In genomic region chr19:58513213-58513693, GRCh38 we compare ENCODE assay signal across 9 cellular contexts. TPM values are rescaled to one million over a fixed set of nuclear protein-coding genes. Genes with fewer than 3 reads are reported as not detected.
A peak's percentile ranks its signal among the peaks of the same experiment; 100 is the strongest.
DNase-seq lines count a peak whose midpoint lies in the region; ATAC-seq lines count a peak whose summit lies in the region.
"Had no signal": no experiment of that assay in that cellular context is flagged by ENCODE, and none has a peak within 500 bp of the region (broad histone marks: within the 10 kb centered on the region; RNA-seq: fewer than 3 reads in every experiment).

No MANE protein-coding gene starts in this region.

- H3K27me3 ChIP-seq in BLaER1 treated with 17β-estradiol and CSF1 and Interleukin-3, amounts not matched to agents 10 nM and 100 nM, result no peaks in the 10 kb centered on the region
- H3K27me3 ChIP-seq in HUES48 (ENCODE audit: control insufficient read depth, insufficient read depth, low read length), result no peaks in the 10 kb centered on the region
- H3K27me3 ChIP-seq in neuronal stem cell (ENCODE audit: control insufficient read depth in 3 of 3, insufficient read depth in 3 of 3, low read depth in 1 of 3, low read length in 3 of 3), result no peaks in the 10 kb centered on the region

- no peak overlapping the region for H3K27ac Mint-ChIP-seq in central memory CD8-positive, alpha-beta T cell (ENCODE audit: low read depth)

- peaks cover 9% of the 10 kb centered on the region for H3K36me3 Mint-ChIP-seq in central memory CD8-positive, alpha-beta T cell (ENCODE audit: insufficient read depth)

- 0 out of 20 replicates have a peak overlapping the region, but pooled peaks of 2 of the 10 experiments have one; percentile 50 to 56 for H3K4me3 ChIP-seq in BLaER1 treated with 17β-estradiol and CSF1 and Interleukin-3, amounts not matched to agents 10 nM and 100 nM
- H3K4me3 ChIP-seq in HUES48 (ENCODE audit: low read depth, low read length) (no peak overlapping the region), neuronal stem cell (ENCODE audit: low read length in 2 of 2) (no peak overlapping the region)

- H3K9ac ChIP-seq in BLaER1 treated with 17β-estradiol and CSF1 and Interleukin-3, amounts not matched to agents 10 nM and 100 nM, result peak overlapping the region; percentile 45 to 82 (median 71); a peak in 19 of 22 replicates
- H3K9ac ChIP-seq in HUES48 (ENCODE audit: low read depth, low read length) (no peak overlapping the region), neuronal stem cell (ENCODE audit: low read depth, low read length, poor library complexity) (no peak overlapping the region)

- H4K20me1 ChIP-seq in BLaER1 treated with 17β-estradiol and CSF1 and Interleukin-3, amounts not matched to agents 10 nM and 100 nM, result peaks cover 3 to 43% (median 23%) of the 10 kb centered on the region in 11 experiments; a peak in 15 of 22 replicates

- H3K4ac ChIP-seq in neuronal stem cell (ENCODE audit: low read length), result no peak overlapping the region

- peak overlapping the region; percentile 75 for H3K4me3 Mint-ChIP-seq in central memory CD8-positive, alpha-beta T cell

- H2AFZ ChIP-seq in neuronal stem cell (ENCODE audit: low read length), result no peak overlapping the region

- H2BK15ac ChIP-seq in neuronal stem cell (ENCODE audit: low read length), result no peak overlapping the region

- peaks cover 13% of the 10 kb centered on the region for H3K79me1 ChIP-seq in neuronal stem cell (ENCODE audit: low read depth, low read length)

- H3K27me3 Mint-ChIP-seq in central memory CD8-positive, alpha-beta T cell, result no peaks in the 10 kb centered on the region

- H2BK5ac ChIP-seq in neuronal stem cell (ENCODE audit: low read length), result no peak overlapping the region

- no peak overlapping the region for H4K8ac ChIP-seq in neuronal stem cell (ENCODE audit: low read depth, low read length)

- peak overlapping the region in 10 of 11 experiments; percentile 23 to 76 (median 68); a peak in 19 of 22 replicates for H3K27ac ChIP-seq in BLaER1 treated with 17β-estradiol and CSF1 and Interleukin-3, amounts not matched to agents 10 nM and 100 nM
- H3K27ac ChIP-seq in HUES48 (ENCODE audit: low read depth, low read length), result peak overlapping the region; percentile 20
- no peak overlapping the region for H3K27ac ChIP-seq in neuronal stem cell (replicated peaks; ENCODE audit: low read length)

- no peak overlapping the region for H4K91ac ChIP-seq in neuronal stem cell (ENCODE audit: low read depth, low read length, poor library complexity)

- H3K9me3 ChIP-seq in BLaER1 treated with 17β-estradiol and CSF1 and Interleukin-3, amounts not matched to agents 10 nM and 100 nM (replicated peaks in 1 of 11), result peaks cover 5 to 13% (median 6%) of the 10 kb centered on the region in 11 experiments
- H3K9me3 ChIP-seq in HUES48 (ENCODE audit: control insufficient read depth, insufficient read depth, low read length) (no peaks in the 10 kb centered on the region), neuronal stem cell (replicated peaks in 1 of 2; ENCODE audit: control insufficient read depth in 2 of 2, insufficient read depth in 1 of 2, low read depth in 1 of 2, low read length in 2 of 2) (no peaks in the 10 kb centered on the region)

- no peak overlapping the region for H2BK12ac ChIP-seq in neuronal stem cell (ENCODE audit: low read length)

- H3K4me2 ChIP-seq in BLaER1 treated with 17β-estradiol and CSF1 and Interleukin-3, amounts not matched to agents 10 nM and 100 nM, result peak overlapping the region; percentile 84 to 95 (median 89); a peak in 21 of 22 replicates
- H3K4me2 ChIP-seq in neuronal stem cell (ENCODE audit: insufficient read depth, low read length, poor library complexity, severe bottlenecking), result no peak overlapping the region

- no peaks in the 10 kb centered on the region for H3K9me3 Mint-ChIP-seq in central memory CD8-positive, alpha-beta T cell

- H2AK5ac ChIP-seq in neuronal stem cell (ENCODE audit: low read depth, low read length), result peak overlapping the region; percentile 96

- H3K23ac ChIP-seq in neuronal stem cell (ENCODE audit: low read depth, low read length, poor library complexity), result peak overlapping the region; percentile 85

- no peak overlapping the region for H3K14ac ChIP-seq in neuronal stem cell (ENCODE audit: low read length)

- ATAC-seq in central memory CD8-positive, alpha-beta T cell (replicated peaks; ENCODE audit: extremely low read depth, poor library complexity, severe bottlenecking), result no peak
- no peak for ATAC-seq in GM18907 (IDR thresholded peaks at IDR 0.05; ENCODE audit: unreplicated experiment)
- ATAC-seq in GM19023 (IDR thresholded peaks at IDR 0.05; ENCODE audit: unreplicated experiment), result no peak

- no peak overlapping the region for H3K18ac ChIP-seq in neuronal stem cell (ENCODE audit: low read length)

- H3K4me1 ChIP-seq in BLaER1 treated with 17β-estradiol and CSF1 and Interleukin-3, amounts not matched to agents 10 nM and 100 nM, result peaks cover 43 to 67% (median 58%) of the 10 kb centered on the region in 10 experiments
- H3K4me1 ChIP-seq in HUES48 (ENCODE audit: control insufficient read depth, insufficient read depth, low read length), result peaks cover 15% of the 10 kb centered on the region
- peaks cover 4 to 12% of the 10 kb centered on the region in 2 donors for H3K4me1 ChIP-seq in neuronal stem cell (ENCODE audit: control insufficient read depth in 2 of 2, insufficient read depth in 1 of 2, low read depth in 1 of 2, low read length in 2 of 2)

- peaks cover 33% of the 10 kb centered on the region for H3K4me1 Mint-ChIP-seq in central memory CD8-positive, alpha-beta T cell

- no CpG with 5 or more reads among the region's 10 CpGs for WGBS in neuronal stem cell (ENCODE audit: extremely low coverage in 2 of 2, insufficient read length in 2 of 2, insufficient replicate concordance in 1 of 2), 2 donors

- DNase-seq in central memory CD8-positive, alpha-beta T cell (ENCODE audit: low spot score in 2 of 2), result no peak
- no peak for DNase-seq in neuronal stem cell (ENCODE audit: low spot score)
- DNase-seq in KG1 (lab: John Stamatoyannopoulos, UW), result no peak
- DNase-seq in cerebellar nuclear complex (lab: John Stamatoyannopoulos, UW), result no peak
- DNase-seq: NCI-H82 had no signal

- no peak overlapping the region for H2BK120ac ChIP-seq in neuronal stem cell (ENCODE audit: low read depth, low read length)

- H3K36me3 ChIP-seq in BLaER1 treated with 17β-estradiol and CSF1 and Interleukin-3, amounts not matched to agents 10 nM and 100 nM, result peaks cover 17 to 36% (median 24%) of the 10 kb centered on the region in 11 experiments
- H3K36me3 ChIP-seq in HUES48 (ENCODE audit: control insufficient read depth, insufficient read depth, low read length) (peaks cover 3% of the 10 kb centered on the region; the same call in 1 of the 2 replicates), neuronal stem cell (replicated peaks in 1 of 2; ENCODE audit: control insufficient read depth in 2 of 2, insufficient read depth in 2 of 2, low read length in 2 of 2) (peaks cover 24 to 47% of the 10 kb centered on the region in 2 donors)

RNA-seq across cellular contexts. Expression of gene SLC27A5, which starts 1.5 kb away (rescaled TPM):
- polyA plus RNA-seq in neuronal stem cell (2013, experiment 1 of 2), result 21.6 TPM
- 20.7 TPM for polyA plus RNA-seq in neuronal stem cell (2013, experiment 2 of 2)

RNA-seq across cellular contexts. Expression of gene ZBTB45, which starts 6.4 kb away (rescaled TPM):
- polyA plus RNA-seq in neuronal stem cell (2013, experiment 1 of 2), result 14.3 TPM
- 14.8 TPM for polyA plus RNA-seq in neuronal stem cell (2013, experiment 2 of 2)

RNA-seq across cellular contexts. Expression of gene TRIM28, which starts 30.6 kb away (rescaled TPM):
- 759 TPM for polyA plus RNA-seq in neuronal stem cell (2013, experiment 1 of 2)
- 741 TPM for polyA plus RNA-seq in neuronal stem cell (2013, experiment 2 of 2)

RNA-seq across cellular contexts. Expression of gene ZNF446, which starts 37.1 kb away (rescaled TPM):
- 6.8 TPM for polyA plus RNA-seq in neuronal stem cell (2013, experiment 1 of 2)
- 6.8 TPM for polyA plus RNA-seq in neuronal stem cell (2013, experiment 2 of 2)

RNA-seq across cellular contexts. Expression of gene CHMP2A, which starts 41.7 kb away (rescaled TPM):
- polyA plus RNA-seq in neuronal stem cell (2013, experiment 1 of 2), result 108 TPM
- polyA plus RNA-seq in neuronal stem cell (2013, experiment 2 of 2), result 109 TPM

Comparison
In these comparisons a context has a peak if more than half of its experiments do, and no peak if none do; other contexts are left out.
1. H3K9ac ChIP-seq: peak in BLaER1 treated with 17β-estradiol and CSF1 and Interleukin-3, amounts not matched to agents 10 nM and 100 nM (11 of 11); none in HUES48 (single experiment) and neuronal stem cell (single experiment).